In genomic region chr3:132246212-132246611, GRCh38 we compare ENCODE assay signal across 23 cellular contexts.
"Had no signal": no experiment of that assay in that cellular context is flagged by ENCODE, and none has a peak within 500 bp of the region (broad histone marks: within the 10 kb centered on the region; RNA-seq: fewer than 3 reads in every experiment).

No MANE protein-coding gene starts in this region.

- H3K36me3 ChIP-seq: ascending aorta, MG63, SJSA1 had no signal

- H3K9me3 ChIP-seq: ascending aorta, body of pancreas, MG63, SJSA1 had no signal

- H3K4me3 ChIP-seq: ascending aorta, body of pancreas, MG63, SJSA1 had no signal

- H3K27ac ChIP-seq: ascending aorta, body of pancreas, SJSA1 had no signal

- H3K27me3 ChIP-seq: ascending aorta, body of pancreas, MG63, SJSA1 had no signal

- DNase-seq: activated CD4-positive, alpha-beta memory T cell treated with anti-CD3 and anti-CD28 coated beads for 36 hours; activated CD4-positive, alpha-beta T cell treated with anti-CD3 and anti-CD28 coated beads, Interleukin-2, amount 10 ng/mL, durations not matched to agents 7 days and 5 days; activated CD4-positive, CD25-positive, alpha-beta regulatory T cell; activated CD8-positive, alpha-beta memory T cell treated with anti-CD3 and anti-CD28 coated beads for 24 hours; activated effector memory CD4-positive, alpha-beta T cell treated with anti-CD3 and anti-CD28 coated beads, Interleukin-2, amount 50 U/mL, for 16 hours; activated naive CD4-positive, alpha-beta T cell treated with Interleukin-2 at 50 U/mL for 16 hours; activated naive CD8-positive, alpha-beta T cell treated with anti-CD3 and anti-CD28 coated beads, Interleukin-2, amount 50 U/mL, for 24 hours; activated T-cell treated with anti-CD3 and anti-CD28 coated beads, Interleukin-2, amount 50 U/mL, for 4 hours; amniotic stem cell; MG63; NCI-H1105; NCI-H1436; NCI-H1694 treated with DMSO at 0.1 percent for 48 hours; NCI-H510A treated with DMSO at 0.1 percent for 48 hours; NCI-H69; SHP77; SW 1271 had no signal

- ATAC-seq: activated naive CD4-positive, alpha-beta T cell treated with anti-CD3 and anti-CD28 coated beads, Interleukin-2, amount 50 U/mL, for 72 hours; activated naive CD8-positive, alpha-beta T cell treated with anti-CD3 and anti-CD28 coated beads, Interleukin-2, amount 50 U/mL, for 24 hours; activated T-cell treated with anti-CD3 and anti-CD28 coated beads, Interleukin-2, amount 50 U/mL, for 4 hours; PC-3; SK-N-SH treated with all-trans-retinoic acid at 6 μM for 48 hours had no signal

- H3K4me1 ChIP-seq: ascending aorta, SJSA1 had no signal
